21 cellular contexts compared by ENCODE assay signal in the genomic region with DNA sequence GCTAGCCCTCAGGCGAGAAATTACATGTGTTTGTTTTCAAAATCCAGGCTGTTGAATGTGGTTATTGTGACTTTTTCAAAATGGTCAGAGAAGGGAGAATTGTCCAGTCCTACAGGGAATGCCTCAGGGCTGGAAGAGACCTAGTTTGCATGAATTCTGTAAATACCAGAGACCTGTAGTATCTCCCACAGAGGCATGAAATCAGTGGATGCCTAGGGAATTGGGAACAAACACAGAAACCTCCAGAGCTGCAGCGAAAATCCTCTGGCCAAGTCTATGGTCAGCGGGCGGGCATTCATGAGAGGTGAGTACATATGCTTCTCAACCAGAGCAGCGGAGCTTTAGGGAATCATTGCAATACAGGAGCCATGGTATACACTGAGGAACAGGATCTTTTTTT.
DNase-seq lines count a peak whose midpoint lies in the region; ATAC-seq, FAIRE-seq and TF ChIP-seq lines count a peak whose summit lies in the region.
"Had no signal": no experiment of that assay in that cellular context is flagged by ENCODE, and none has a peak within 500 bp of the region (broad histone marks: within the 10 kb centered on the region; RNA-seq: fewer than 3 reads in every experiment).

No MANE protein-coding gene starts in this region.

- CTCF ChIA-PET in H1 (lab: Charles Lee; ENCODE audit: partially characterized antibody) = no interaction called here

- H2BK20ac ChIP-seq in H1 (ENCODE audit: low read length) = no peak overlapping the region

- DNase-seq in ELF-1 (ENCODE audit: low read depth, low spot score) (peak; percentile 76), SK-MEL-5 (ENCODE audit: low read depth, low spot score) (peak; percentile 81), H1 (ENCODE audit: low read depth in 1 of 2, low spot score in 2 of 2) (no peak), neural progenitor cell (ENCODE audit: low spot score) (no peak), NCI-H1092 (lab: John Stamatoyannopoulos, UW) (no peak)
- no peak for DNase-seq in activated CD4-positive, alpha-beta T cell treated with anti-CD3 and anti-CD28 coated beads, Interleukin-2, amount 50 U/mL, for 1 hour
- DNase-seq in activated CD4-positive, alpha-beta T cell treated with anti-CD3 and anti-CD28 coated beads, Interleukin-2, amount 50 U/mL, for 48 hours = no peak
- DNase-seq: CD4-positive, alpha-beta memory T cell; DND-41; GF-D8; NCI-H1417 treated with DMSO at 0.1 percent for 48 hours; NCI-H2029 treated with DMSO at 0.1 percent for 48 hours; NCI-H2171 treated with DMSO at 0.1 percent for 48 hours; NCI-H748 treated with DMSO at 0.1 percent for 48 hours; PC-9 had no signal

- TF ChIP-seq CTCF in H1 (IDR thresholded peaks at IDR 0.05; ENCODE audit: control extremely low read depth in 1 of 3, insufficient read depth in 1 of 3, low read depth in 1 of 3, low read length in 3 of 3) (no peak), neural progenitor cell (IDR thresholded peaks at IDR 0.05) (no peak)

- POLR2A ChIA-PET in H1 (lab: Charles Lee; ENCODE audit: partially characterized antibody) = no interaction called here

- H2BK5ac ChIP-seq in H1 (ENCODE audit: low read depth, low read length) = no peak overlapping the region

- H3K9me3 ChIP-seq in H1 (ENCODE audit: insufficient read depth in 2 of 2, low read depth in 1 of 2, low read length in 1 of 2) (no peaks in the 10 kb centered on the region), neural progenitor cell (ENCODE audit: low read depth) (no peaks in the 10 kb centered on the region)

- H3K9ac ChIP-seq in H1 (replicated peaks in 1 of 4; ENCODE audit: extremely low read depth in 1 of 4, low read depth in 3 of 4, low read length in 3 of 4) (no peak overlapping the region; a peak in 1 of 7 replicates), neural progenitor cell (no peak overlapping the region)

- no peaks in the 10 kb centered on the region for H3K79me1 ChIP-seq in H1 (ENCODE audit: low read depth, low read length)

- TF ChIP-seq POLR2A in H1 (IDR thresholded peaks at IDR 0.05; ENCODE audit: control extremely low read depth in 1 of 2, low read depth in 2 of 2, low read length in 2 of 2) = no peak

- ATAC-seq in GM21447 (IDR thresholded peaks at IDR 0.05; ENCODE audit: unreplicated experiment) = no peak

- H3K18ac ChIP-seq in H1 (ENCODE audit: extremely low read depth, low read length) = no peak overlapping the region

- no peaks in the 10 kb centered on the region for H3F3A ChIP-seq in neural progenitor cell (ENCODE audit: low read depth)

- no peak for TF ChIP-seq RAD21 in H1 (IDR thresholded peaks at IDR 0.05 in 1 of 2, conservative IDR thresholded peaks at IDR 0.05 in 1 of 2; ENCODE audit: low read depth in 2 of 2, low read length in 2 of 2)

- in situ Hi-C loops in SK-MEL-5 (cut with HindIII; ENCODE audit: low pct_unique_long_range_greater_than_20kb, low sequenced_read_pairs) = no loop called here

- no peak overlapping the region for H2BK15ac ChIP-seq in H1 (ENCODE audit: low read length)

- H3K4me1 ChIP-seq in H1 (replicated peaks in 1 of 4; ENCODE audit: control insufficient read depth in 3 of 4, insufficient read depth in 4 of 4, low read length in 3 of 4) (no peaks in the 10 kb centered on the region), neural progenitor cell (no peaks in the 10 kb centered on the region)

- no peak overlapping the region; the same call in 1 of the 2 replicates for H3K27ac ChIP-seq in H1 (ENCODE audit: low read depth, low read length)
- H3K27ac ChIP-seq in neural progenitor cell = no peak overlapping the region
- H3K27ac ChIP-seq: HL-60, PC-9, SK-N-MC had no signal

- no peak overlapping the region for H2BK12ac ChIP-seq in H1 (ENCODE audit: low read depth, low read length)

- H3K27me3 ChIP-seq in H1 (replicated peaks in 1 of 4; ENCODE audit: control insufficient read depth in 3 of 4, extremely low read depth in 1 of 4, insufficient read depth in 3 of 4, low read length in 3 of 4) (no peaks in the 10 kb centered on the region), neural progenitor cell (no peaks in the 10 kb centered on the region)

- no peaks in the 10 kb centered on the region for H3K27me3 Mint-ChIP-seq in neural progenitor cell (ENCODE audit: insufficient read depth, low read depth)
- H3K27me3 Mint-ChIP-seq: CD4-positive, alpha-beta memory T cell had no signal

- H3K4me2 ChIP-seq in H1 (ENCODE audit: insufficient read depth in 1 of 2, low read depth in 2 of 2, low read length in 2 of 2) (no peak overlapping the region), neural progenitor cell (no peak overlapping the region)
- H3K4me2 ChIP-seq: PC-9 had no signal

- H4K20me1 ChIP-seq in H1 (replicated peaks in 1 of 2; ENCODE audit: control insufficient read depth in 1 of 2, insufficient read depth in 2 of 2, low read length in 2 of 2) = no peaks in the 10 kb centered on the region
- H4K20me1 ChIP-seq in neural progenitor cell (ENCODE audit: low read depth) = no peaks in the 10 kb centered on the region

- H3K4me3 ChIP-seq in H1 (ENCODE audit: extremely low read depth in 1 of 4, insufficient read depth in 2 of 4, low read depth in 3 of 4, low read length in 4 of 4) (no peak overlapping the region), neural progenitor cell (no peak overlapping the region)
- H3K4me3 ChIP-seq: PC-9, SK-N-MC had no signal

- H3K9me3 Mint-ChIP-seq in neural progenitor cell = no peaks in the 10 kb centered on the region

- H4K5ac ChIP-seq in H1 (ENCODE audit: insufficient read length, low read depth, low read length) = no peak overlapping the region

- no peak overlapping the region for H3K23ac ChIP-seq in H1 (ENCODE audit: insufficient read length)

- no peaks in the 10 kb centered on the region for H3K36me3 ChIP-seq in H1 (ENCODE audit: control insufficient read depth in 2 of 4, insufficient read depth in 4 of 4, low read length in 3 of 4)
- H3K36me3 ChIP-seq in neural progenitor cell = no peaks in the 10 kb centered on the region

- H3K36me3 Mint-ChIP-seq in neural progenitor cell = no peaks in the 10 kb centered on the region
- H3K36me3 Mint-ChIP-seq: CD4-positive, alpha-beta memory T cell had no signal

- peak overlapping the region; percentile 13 for H3K27ac Mint-ChIP-seq in neural progenitor cell
- H3K27ac Mint-ChIP-seq: CD4-positive, alpha-beta memory T cell had no signal

- H3K79me2 ChIP-seq in H1 (ENCODE audit: control insufficient read depth in 1 of 2, insufficient read depth in 2 of 2, low read length in 2 of 2) (no peaks in the 10 kb centered on the region), neural progenitor cell (ENCODE audit: low read depth) (no peaks in the 10 kb centered on the region)

- H2AK5ac ChIP-seq in H1 (ENCODE audit: low read depth, low read length) = no peak overlapping the region

- no peak for TF ChIP-seq EP300 in H1 (IDR thresholded peaks at IDR 0.05; ENCODE audit: borderline replicate concordance in 1 of 2, low read depth in 2 of 2, low read length in 2 of 2)

- H3K14ac ChIP-seq in H1 (ENCODE audit: insufficient read length) = no peak overlapping the region

- H3K4me1 Mint-ChIP-seq in neural progenitor cell = peaks cover 3% of the 10 kb centered on the region
- H3K4me1 Mint-ChIP-seq: CD4-positive, alpha-beta memory T cell had no signal

- no peak for FAIRE-seq in H1 (lab: Jason Lieb, UNC)
- FAIRE-seq: GM12892, H54, HTR-8/SVneo had no signal

- H4K91ac ChIP-seq in H1 (replicated peaks; ENCODE audit: insufficient read length, low read length) = no peak overlapping the region

- no peak overlapping the region for H3K56ac ChIP-seq in H1 (replicated peaks; ENCODE audit: insufficient read length, low read depth, low read length)

- no peak overlapping the region for H4K8ac ChIP-seq in H1 (ENCODE audit: extremely low read depth, insufficient read depth, low read length)

- H2BK120ac ChIP-seq in H1 (replicated peaks; ENCODE audit: low read depth, low read length) = no peak overlapping the region

- no peak overlapping the region for H3K4ac ChIP-seq in H1 (replicated peaks; ENCODE audit: insufficient read length, low read depth, low read length)

- H3K23me2 ChIP-seq in H1 (ENCODE audit: low read depth, low read length) = no peaks in the 10 kb centered on the region

- H2AFZ ChIP-seq in H1 (ENCODE audit: low read length) = peak overlapping the region; percentile 89
- no peak overlapping the region for H2AFZ ChIP-seq in neural progenitor cell (replicated peaks)
- H2AFZ ChIP-seq: PC-9 had no signal

- 93% methylated on average over 5 of the region's 5 CpGs; no CpG with 5 or more reads in 1 of the 2 experiments for WGBS in H1 (ENCODE audit: extremely low coverage in 1 of 2, insufficient coverage in 1 of 2, insufficient read length in 1 of 2, insufficient replicate concordance in 2 of 2, low coverage in 1 of 2, low lambda C conversion rate in 2 of 2, missing lambda C conversion rate in 1 of 2), 2 experiments

- no peak overlapping the region for H3K4me3 Mint-ChIP-seq in neural progenitor cell
- H3K4me3 Mint-ChIP-seq: CD4-positive, alpha-beta memory T cell had no signal

TF ChIP-seq in H1, 55 proteins besides CTCF, POLR2A, EP300 and RAD21:
- TF ChIP-seq PHF8 (conservative IDR thresholded peaks at IDR 0.05; ENCODE audit: low read depth, low read length) (no peak), POLR2AphosphoS5 (IDR thresholded peaks at IDR 0.05; ENCODE audit: low read depth, low read length) (no peak), FOSL1 (IDR thresholded peaks at IDR 0.05; ENCODE audit: insufficient read depth, low read depth, low read length) (no peak), JUN (IDR thresholded peaks at IDR 0.05; ENCODE audit: low read depth, low read length) (no peak), RFX5 (IDR thresholded peaks at IDR 0.05; ENCODE audit: borderline replicate concordance, low read depth, low read length) (no peak), SIRT6 (IDR thresholded peaks at IDR 0.05; ENCODE audit: low read length) (no peak), KDM5A (IDR thresholded peaks at IDR 0.05; ENCODE audit: low read length) (no peak), SP4 (IDR thresholded peaks at IDR 0.05; ENCODE audit: low read length) (no peak), ASH2L (IDR thresholded peaks at IDR 0.05; ENCODE audit: low read length) (no peak), HDAC2 (IDR thresholded peaks at IDR 0.05; ENCODE audit: borderline replicate concordance in 1 of 2, low read depth in 2 of 2, low read length in 2 of 2) (no peak), SIX5 (IDR thresholded peaks at IDR 0.05; ENCODE audit: low read depth, low read length) (no peak), SUZ12 (IDR thresholded peaks at IDR 0.05; ENCODE audit: low read length) (no peak)
TF ChIP-seq in H1: peak in this region for 0.

Comparison
In these comparisons a context has a peak if more than half of its experiments do, and no peak if none do; other contexts are left out.
1. DNase-seq: peak in ELF-1 (single experiment) and SK-MEL-5 (single experiment); none in H1 (0 of 2), neural progenitor cell (single experiment), NCI-H1092 (single experiment), activated CD4-positive, alpha-beta T cell treated with anti-CD3 and anti-CD28 coated beads, Interleukin-2, amount 50 U/mL, for 1 hour (single experiment) and activated CD4-positive, alpha-beta T cell treated with anti-CD3 and anti-CD28 coated beads, Interleukin-2, amount 50 U/mL, for 48 hours (0 of 2).